Comparison of ENCODE assay signal across 25 cellular contexts in genomic region chr19:56834564-56835375, GRCh38. TPM values are rescaled to one million over a fixed set of nuclear protein-coding genes. Genes with fewer than 3 reads are reported as not detected.
"Had no signal": no experiment of that assay in that cellular context is flagged by ENCODE, and none has a peak within 500 bp of the region (broad histone marks: within the 10 kb centered on the region; RNA-seq: fewer than 3 reads in every experiment).

No MANE protein-coding gene starts in this region.

- H3K9me3 ChIP-seq: left ventricle myocardium inferior, ovary, psoas muscle, suprapubic skin, tibial artery, upper lobe of right lung had no signal

- H3K4me2 ChIP-seq: smooth muscle cell had no signal

- H3K27ac ChIP-seq: breast epithelium, epithelial cell of prostate, esophagus squamous epithelium, left ventricle myocardium inferior, ovary, psoas muscle, suprapubic skin, tibial artery, upper lobe of right lung had no signal

- H3K36me3 ChIP-seq: breast epithelium, esophagus squamous epithelium, left ventricle myocardium inferior, ovary, suprapubic skin, upper lobe of right lung had no signal

- H3K27me3 ChIP-seq: breast epithelium, ovary, suprapubic skin, tibial artery, upper lobe of right lung had no signal

- ATAC-seq: psoas muscle, upper lobe of right lung, WTC11 had no signal

- H3K4me3 ChIP-seq: breast epithelium, esophagus squamous epithelium, left ventricle myocardium inferior, ovary, psoas muscle, smooth muscle cell, suprapubic skin, tibial artery, upper lobe of right lung had no signal

- H3K4me1 ChIP-seq: breast epithelium, psoas muscle, upper lobe of right lung had no signal

- DNase-seq: activated CD4-positive, alpha-beta memory T cell treated with anti-CD3 and anti-CD28 coated beads, Interleukin-2, amount 10 ng/mL, durations not matched to agents 7 days and 5 days; activated CD4-positive, alpha-beta T cell treated with anti-CD3 and anti-CD28 coated beads for 1 hour; activated CD4-positive, alpha-beta T cell treated with anti-CD3 and anti-CD28 coated beads, Interleukin-2, amount 10 ng/mL, durations not matched to agents 7 days and 5 days; activated CD8-positive, alpha-beta memory T cell treated with anti-CD3 and anti-CD28 coated beads, Interleukin-2, amount 50 U/mL, for 48 hours; activated gamma-delta T cell treated with Interleukin-2 at 50 U/mL for 16 hours; activated naive CD4-positive, alpha-beta T cell treated with anti-CD3 and anti-CD28 coated beads, Interleukin-2, amount 50 U/mL, for 16 hours; activated T-cell treated with anti-CD3 and anti-CD28 coated beads, Interleukin-2, amount 50 U/mL, for 24 hours; amygdala; esophagus squamous epithelium; left ventricle myocardium inferior; mammary epithelial cell; nephron progenitor cell; ovary; psoas muscle; stimulated activated CD4-positive, alpha-beta T cell treated with anti-CD3 and anti-CD28 coated beads, Interleukin-1b, Interleukin-23, amount 100 ng/mL, for 48 hours; stimulated activated naive CD4-positive, alpha-beta T cell; T-helper 2 cell; tibial artery; upper lobe of right lung had no signal

RNA-seq across cellular contexts. Expression of gene PEG3, which starts 5.8 kb away (rescaled TPM):
- total RNA-seq: activated CD4-positive, alpha-beta memory T cell treated with anti-CD3 and anti-CD28 coated beads, Interleukin-2, amount 10 ng/mL, durations not matched to agents 7 days and 5 days; activated CD4-positive, alpha-beta T cell treated with anti-CD3 and anti-CD28 coated beads, Interleukin-2, amount 10 ng/mL, durations not matched to agents 7 days and 5 days had no signal

RNA-seq across cellular contexts. Expression of gene ZIM2, which starts 5.8 kb away (rescaled TPM):
- total RNA-seq: activated CD4-positive, alpha-beta memory T cell treated with anti-CD3 and anti-CD28 coated beads, Interleukin-2, amount 10 ng/mL, durations not matched to agents 7 days and 5 days; activated CD4-positive, alpha-beta T cell treated with anti-CD3 and anti-CD28 coated beads, Interleukin-2, amount 10 ng/mL, durations not matched to agents 7 days and 5 days; mammary epithelial cell; mucosa of gallbladder; psoas muscle; smooth muscle cell; upper lobe of right lung; WTC11 had no signal
